Comparison of ENCODE assay signal across 9 cellular contexts in genomic region chr17:44223574-44224046, GRCh38. TPM values are rescaled to one million over a fixed set of nuclear protein-coding genes. Genes with fewer than 3 reads are reported as not detected.
A peak's percentile ranks its signal among the peaks of the same experiment; 100 is the strongest.
DNase-seq lines count a peak whose midpoint lies in the region; ATAC-seq and TF ChIP-seq lines count a peak whose summit lies in the region.
"Had no signal": no experiment of that assay in that cellular context is flagged by ENCODE, and none has a peak within 500 bp of the region (broad histone marks: within the 10 kb centered on the region; RNA-seq: fewer than 3 reads in every experiment).

No MANE protein-coding gene starts in this region.

- H3K9me3 ChIP-seq in heart left ventricle: no peaks in the 10 kb centered on the region
- H3K9me3 ChIP-seq in transverse colon: no peaks in the 10 kb centered on the region
- no peaks in the 10 kb centered on the region for H3K9me3 ChIP-seq in endodermal cell (ENCODE audit: control insufficient read depth, low read length)
- H3K9me3 ChIP-seq: BE2C had no signal

- intact Hi-C loops in heart left ventricle (cut with DNase I): loop anchor here in 6 of 10 donors (5.0 to 10.0 kb wide), 2 partner anchors 51 to 84 kb away; partner anchors contain the start of gene RUNDC3A (in 1 of the 6)
- intact Hi-C loops in cardiac septum (cut with DNase I): no loop called here
- intact Hi-C loops in transverse colon (cut with DNase I; ENCODE audit: low total_unique reads): no loop called here

- H3K27ac ChIP-seq in heart left ventricle: peak overlapping the region in 10 of 12 donors; percentile 97 to 100 (median 100)
- peak overlapping the region; percentile 99 to 100 (median 100) for H3K27ac ChIP-seq in transverse colon
- H3K27ac ChIP-seq in endodermal cell (ENCODE audit: low read depth, low read length): no peak overlapping the region

- WGBS in heart left ventricle, 4 donors: 45 to 63% (median 48%) methylated on average over 7 of the region's 7 CpGs
- 14 to 32% methylated on average over 5 to 7 of the region's 7 CpGs for WGBS in transverse colon (ENCODE audit: low coverage in 1 of 2), 2 donors
- WGBS in endodermal cell (ENCODE audit: insufficient coverage in 1 of 2, insufficient read length in 1 of 2), 2 experiments: 87 to 98% methylated on average over 5 to 7 of the region's 7 CpGs

- H3K36me3 Mint-ChIP-seq in brain (no peaks in the 10 kb centered on the region), endodermal cell (ENCODE audit: low read depth) (no peaks in the 10 kb centered on the region)

- no peaks in the 10 kb centered on the region for H3K27me3 ChIP-seq in heart left ventricle
- H3K27me3 ChIP-seq in transverse colon: no peaks in the 10 kb centered on the region
- H3K27me3 ChIP-seq in endodermal cell (ENCODE audit: control insufficient read depth, insufficient read depth, low read length, poor library complexity, severe bottlenecking): no peaks in the 10 kb centered on the region
- H3K27me3 ChIP-seq: BE2C had no signal

- TF ChIP-seq CTCF in heart left ventricle (IDR thresholded peaks at IDR 0.05): no peak
- no peak for TF ChIP-seq CTCF in brain (conservative IDR thresholded peaks at IDR 0.05)
- TF ChIP-seq CTCF in transverse colon (IDR thresholded peaks at IDR 0.05): no peak
- no peak for TF ChIP-seq CTCF in endodermal cell (conservative IDR thresholded peaks at IDR 0.05)

- H3K27ac Mint-ChIP-seq in brain (peak overlapping the region; percentile 57 to 98 (median 78)), endodermal cell (no peak overlapping the region)

- peaks cover 18% of the 10 kb centered on the region for H3K4me1 Mint-ChIP-seq in brain
- peaks cover 8% of the 10 kb centered on the region for H3K4me1 Mint-ChIP-seq in endodermal cell

- peaks cover 0 to 26% (median 19%) of the 10 kb centered on the region in 12 donors for H3K4me1 ChIP-seq in heart left ventricle
- H3K4me1 ChIP-seq in transverse colon: peaks cover 12 to 28% (median 22%) of the 10 kb centered on the region in 4 donors
- H3K4me1 ChIP-seq in endodermal cell (ENCODE audit: control insufficient read depth, insufficient read depth, low read length): no peaks in the 10 kb centered on the region

- H3K9me3 Mint-ChIP-seq in brain: peaks cover 0 to 8% (median 0%) of the 10 kb centered on the region in 5 experiments
- no peaks in the 10 kb centered on the region for H3K9me3 Mint-ChIP-seq in endodermal cell

- TF ChIP-seq POLR2A in heart left ventricle (IDR thresholded peaks at IDR 0.05): no peak
- TF ChIP-seq POLR2A in transverse colon (IDR thresholded peaks at IDR 0.05): no peak

- H3K4me3 Mint-ChIP-seq in brain (peak overlapping the region; percentile 35 to 95 (median 90)), endodermal cell (no peak overlapping the region)

- ATAC-seq in heart left ventricle: no peak

- H3K36me3 ChIP-seq in heart left ventricle (no peaks in the 10 kb centered on the region), transverse colon (no peaks in the 10 kb centered on the region), endodermal cell (ENCODE audit: control insufficient read depth, insufficient read depth, low read length) (no peaks in the 10 kb centered on the region)

- DNase-seq in heart left ventricle (peak in 1 of 5 donors; percentile 45), cardiac septum (ENCODE audit: low spot score) (no peak), kidney tubule cell (ENCODE audit: low spot score) (peak; percentile 88), transverse colon (peak; percentile 62), DMS79 treated with DMSO at 0.1 percent for 48 hours (lab: John Stamatoyannopoulos, UW) (no peak), endodermal cell (no peak), NOMO-1 treated with DMSO at 0.1 percent for 48 hours (lab: John Stamatoyannopoulos, UW; ENCODE audit: unreplicated experiment) (no peak)
- DNase-seq: BE2C had no signal

- H3K9ac ChIP-seq in endodermal cell (ENCODE audit: extremely low read depth, low read length, poor library complexity, severe bottlenecking): no peak overlapping the region

- H3K4me3 ChIP-seq in heart left ventricle (no peak overlapping the region), transverse colon (no peak overlapping the region), endodermal cell (ENCODE audit: low read length) (no peak overlapping the region)

- in situ Hi-C loops in transverse colon (cut with MboI; ENCODE audit: low pct_ligation_motif_present in 1 of 4, low pct_unique_long_range_greater_than_20kb in 1 of 4, low sequenced_read_pairs in 3 of 4): no loop called here

- peaks cover 14% of the 10 kb centered on the region for H3K27me3 Mint-ChIP-seq in brain
- peaks cover 2% of the 10 kb centered on the region for H3K27me3 Mint-ChIP-seq in endodermal cell (ENCODE audit: insufficient read depth)

- no peak for TF ChIP-seq EP300 in transverse colon (IDR thresholded peaks at IDR 0.05; ENCODE audit: low read depth)

RNA-seq across cellular contexts. Expression of gene UBTF, which starts 4.1 kb away (rescaled TPM):
- total RNA-seq in heart left ventricle (10 to 100 TPM; 33.1 to 61.2 (median 44.2) TPM), cardiac septum (53.1 TPM), transverse colon (10 to 100 TPM; 49.4 to 61.6 (median 60.4) TPM), endodermal cell (10 to 100 TPM; 62.0 to 89.9 TPM)
- polyA plus RNA-seq in heart left ventricle (10 to 100 TPM; 34.1 to 41.6 TPM), brain (ENCODE audit: insufficient read depth, low read depth, low replicate concordance) (112 TPM)
- 51.0 TPM for polyA plus RNA-seq in endodermal cell (2013, experiment 1 of 2)
- 48.4 TPM for polyA plus RNA-seq in endodermal cell (2013, experiment 2 of 2)

RNA-seq across cellular contexts. Expression of gene ATXN7L3, which starts 23.9 kb away (rescaled TPM):
- total RNA-seq in heart left ventricle (10 to 100 TPM; 24.1 to 51.9 (median 35.3) TPM), cardiac septum (37.8 TPM), transverse colon (10 to 100 TPM; 44.1 to 77.4 (median 52.3) TPM), endodermal cell (100 to 1,000 TPM; 118 to 144 TPM)
- polyA plus RNA-seq in heart left ventricle (10 to 100 TPM; 24.3 to 54.4 TPM), brain (ENCODE audit: insufficient read depth, low read depth, low replicate concordance) (77.5 TPM)
- polyA plus RNA-seq in endodermal cell (2013, experiment 1 of 2): 72.4 TPM
- 72.5 TPM for polyA plus RNA-seq in endodermal cell (2013, experiment 2 of 2)

RNA-seq across cellular contexts. Expression of gene TMUB2, which starts 36.8 kb away (rescaled TPM):
- total RNA-seq in heart left ventricle (10 to 100 TPM; 18.8 to 37.4 (median 21.8) TPM), cardiac septum (20.5 TPM), transverse colon (10 to 100 TPM; 53.4 to 70.5 (median 60.6) TPM), endodermal cell (10 to 100 TPM; 28.8 to 33.1 TPM)
- polyA plus RNA-seq in heart left ventricle (10 to 100 TPM; 24.7 to 35.1 TPM), brain (ENCODE audit: insufficient read depth, low read depth, low replicate concordance) (63.5 TPM)
- polyA plus RNA-seq in endodermal cell (2013, experiment 1 of 2): 43.4 TPM
- 38.5 TPM for polyA plus RNA-seq in endodermal cell (2013, experiment 2 of 2)

RNA-seq across cellular contexts. Expression of gene SLC4A1, which starts 44.3 kb away (rescaled TPM):
- total RNA-seq in heart left ventricle: 1 to 10 TPM in 1 of 9 donors, under 1 TPM in 7, not detected in 1; 0.29 to 3.3 (median 0.61) TPM
- polyA plus RNA-seq in heart left ventricle: under 1 TPM in 1 of 2 donors, not detected in 1; 0.03 TPM
- total RNA-seq in cardiac septum: 4.0 TPM
- 0.34 TPM for polyA plus RNA-seq in brain (ENCODE audit: insufficient read depth, low read depth, low replicate concordance)
- not detected for total RNA-seq in transverse colon
- total RNA-seq in endodermal cell: under 1 TPM in 1 of 2 donors, not detected in 1; 0.04 TPM
- not detected for polyA plus RNA-seq in endodermal cell (2013, experiment 1 of 2)
- polyA plus RNA-seq in endodermal cell (2013, experiment 2 of 2): 0.04 TPM

RNA-seq across cellular contexts. Expression of gene ASB16, which starts 53.1 kb away (rescaled TPM):
- total RNA-seq in heart left ventricle: 10 to 100 TPM in 7 of 9 donors, 1 to 10 TPM in 2; 7.7 to 71.1 (median 13.8) TPM
- polyA plus RNA-seq in heart left ventricle: 1 to 10 TPM; 1.5 to 5.1 TPM
- 8.9 TPM for total RNA-seq in cardiac septum
- 0.92 TPM for polyA plus RNA-seq in brain (ENCODE audit: insufficient read depth, low read depth, low replicate concordance)
- total RNA-seq in transverse colon: 1 to 10 TPM in 2 of 4 donors, not detected in 2; 1.2 to 2.6 TPM
- total RNA-seq in endodermal cell: under 1 TPM in 1 of 2 donors, not detected in 1; 0.53 TPM
- not detected for polyA plus RNA-seq in endodermal cell (2013, experiment 1 of 2)
- 0.33 TPM for polyA plus RNA-seq in endodermal cell (2013, experiment 2 of 2)

Comparison
In these comparisons a context has a peak if more than half of its experiments do, and no peak if none do; other contexts are left out.
1. intact Hi-C loops: an anchor here in heart left ventricle (5.0 to 10.0 kb wide); none called in cardiac septum and transverse colon.
2. DNase-seq: peak in kidney tubule cell (single experiment) and transverse colon (single experiment); none in cardiac septum (single experiment), DMS79 treated with DMSO at 0.1 percent for 48 hours (single experiment), endodermal cell (single experiment) and NOMO-1 treated with DMSO at 0.1 percent for 48 hours (single experiment).